Comparison of ENCODE assay signal across 8 cellular contexts in the genomic region with DNA sequence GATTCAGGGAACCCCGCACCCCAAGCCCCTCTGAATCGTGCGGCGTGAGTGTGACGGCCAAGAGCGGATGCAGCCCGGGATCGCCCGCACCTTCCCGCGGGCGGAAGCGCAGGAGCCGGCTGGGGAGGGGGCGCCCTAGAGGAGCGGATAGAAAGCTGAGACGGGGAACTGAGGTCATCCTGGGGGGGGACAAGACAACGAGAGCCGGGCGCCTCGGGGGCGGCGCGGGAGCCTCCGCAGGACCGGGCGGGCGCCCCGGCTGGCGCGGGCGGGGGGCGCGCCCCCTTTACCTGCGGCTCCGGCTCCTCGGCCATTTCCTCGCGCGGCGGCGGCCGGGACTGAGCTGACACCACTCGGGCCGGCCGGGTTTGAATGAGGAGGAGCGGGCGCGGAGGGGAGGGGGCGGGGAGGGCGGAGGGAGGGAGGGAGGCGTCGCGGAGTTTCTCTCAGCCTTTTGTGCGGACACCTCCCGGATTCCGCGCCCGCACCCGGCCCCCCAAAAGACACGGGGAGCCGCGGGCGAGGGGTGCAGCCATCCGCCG. TPM values are rescaled to one million over a fixed set of nuclear protein-coding genes. Genes with fewer than 3 reads are reported as not detected.
A peak's percentile ranks its signal among the peaks of the same experiment; 100 is the strongest.
DNase-seq lines count a peak whose midpoint lies in the region; ATAC-seq and TF ChIP-seq lines count a peak whose summit lies in the region.
"Not testable (repeated sequence)": the region's sequence is repeated elsewhere in the genome, so short reads cannot be mapped to it uniquely, and the experiment has no call there.

A gene (minus strand): TSS at position 374 of the 542 bp plus-strand sequence. CDS start 11,013 bp downstream, outside the sequence.

- POLR2A ChIA-PET in WTC11 (lab: Charles Lee) = interaction anchor here (0.6 to 2.1 kb wide), 3 partner anchors 29 to 292 kb away, joined by 3 to 8 read pairs (median 3); no protein-coding TSS in a partner anchor

- ATAC-seq in HG02798 (IDR thresholded peaks at IDR 0.05; ENCODE audit: poor library complexity, unreplicated experiment) (peak; percentile 16), WTC11 (peak; percentile 20), left ventricle myocardium superior (peak; percentile 68)

- in situ Hi-C loops in astrocyte of the spinal cord (cut with HindIII; ENCODE audit: low sequenced_read_pairs) = not testable (repeated sequence)

- peak within 1 kb of the TSS; percentile 72 for H3K27ac Mint-ChIP-seq in WTC11

- not testable (repeated sequence) for H3K4me1 ChIP-seq in ovary (ENCODE audit: insufficient read depth)
- peaks cover 0 to 15% (median 10%) of the 10 kb centered on the region in 4 donors for H3K4me1 ChIP-seq in tibial artery

- CTCF ChIA-PET in WTC11 (lab: Charles Lee) = interaction anchor here (0.6 to 2.0 kb wide), 7 partner anchors 11 to 859 kb away, joined by 3 to 7 read pairs (median 3); no protein-coding TSS in a partner anchor

- peak within 1 kb of the TSS; percentile 77 for H3K4me3 ChIP-seq in GM12875 (ENCODE audit: low read depth, low read length)
- H3K4me3 ChIP-seq in astrocyte of the spinal cord (ENCODE audit: low read depth, low read length) = peak within 1 kb of the TSS; percentile 72
- peak within 1 kb of the TSS; percentile 85 for H3K4me3 ChIP-seq in ovary
- peak within 1 kb of the TSS; percentile 91 to 99 for H3K4me3 ChIP-seq in tibial artery

- WGBS in ovary, 3 donors = 0 to 4% (median 3%) methylated on average over 21 to 66 of the region's 66 CpGs

- DNase-seq in NCI-H2107 (lab: John Stamatoyannopoulos, UW) (peak; percentile 46), WTC11 (ENCODE audit: low spot score) (peak; percentile 70), astrocyte of the spinal cord (ENCODE audit: low read depth, low spot score) (peak; percentile 52), left ventricle myocardium superior (peak; percentile 87), ovary (peak; percentile 75 to 83 (median 82)), tibial artery (peak; percentile 81 to 83)

- H3K4me1 Mint-ChIP-seq in WTC11 = peaks cover 65% of the 10 kb centered on the region

- not testable (repeated sequence) for H3K27me3 ChIP-seq in ovary, tibial artery

- TF ChIP-seq POLR2A in ovary (IDR thresholded peaks at IDR 0.05) = peak; percentile 16

- H3K27ac ChIP-seq in ovary = peak within 1 kb of the TSS; percentile 95 to 97
- H3K27ac ChIP-seq in tibial artery = peak within 1 kb of the TSS; percentile 98

- not testable (repeated sequence) for H3K36me3 ChIP-seq in ovary, tibial artery

- H3K4me3 Mint-ChIP-seq in WTC11 = peak within 1 kb of the TSS; percentile 91

- not testable (repeated sequence) for H3K9me3 ChIP-seq in ovary, tibial artery

- H3K27me3 Mint-ChIP-seq in WTC11 (ENCODE audit: low read depth) = not testable (repeated sequence)

- not testable (repeated sequence) for TF ChIP-seq CTCF in GM12875 (IDR thresholded peaks at IDR 0.05; ENCODE audit: borderline replicate concordance, insufficient read depth, low read depth, low read length); WTC11 (IDR thresholded peaks at IDR 0.05); ovary (IDR thresholded peaks at IDR 0.05); tibial artery (IDR thresholded peaks at IDR 0.05)
- TF ChIP-seq CTCF in astrocyte of the spinal cord (IDR thresholded peaks at IDR 0.05; ENCODE audit: low read depth, low read length) = peak; percentile 1

- not testable (repeated sequence) for H3K36me3 Mint-ChIP-seq in WTC11

- not testable (repeated sequence) for H3K9me3 Mint-ChIP-seq in WTC11

- intact Hi-C loops in left ventricle myocardium superior (cut with micrococcal nuclease); tibial artery (cut with DNase I; ENCODE audit: low total_unique reads): not testable (repeated sequence)
- intact Hi-C loops in ovary (cut with DNase I) = loop anchor here in 1 of 4 donors (2.0 kb wide), 1 partner anchor 29 kb away; no protein-coding TSS in a partner anchor

- not testable (repeated sequence) for TF ChIP-seq EP300 in ovary (IDR thresholded peaks at IDR 0.05)

RNA-seq across cellular contexts. Expression of the gene that starts here (rescaled TPM):
- total RNA-seq in WTC11 (2021) (75.6 to 84.0 TPM (median 77.7 TPM) in 3 replicates), left ventricle myocardium superior (8.0 TPM), ovary (10 to 100 TPM; 13.5 to 69.7 (median 21.2) TPM)
- 10 to 100 TPM; 13.1 to 20.8 TPM for polyA plus RNA-seq in ovary

Comparison
In these comparisons a context has a peak if more than half of its experiments do, and no peak if none do; other contexts are left out.
1. Peak in every context shown above with its lines: DNase-seq, ATAC-seq, H3K4me3 ChIP-seq and H3K27ac ChIP-seq.
2. ATAC-seq: peak in every context shown above with its lines; median percentile 68 in left ventricle myocardium superior; 20 in WTC11; 16 in HG02798.